ENCODE assay signal across 11 cellular contexts in the genomic region with DNA sequence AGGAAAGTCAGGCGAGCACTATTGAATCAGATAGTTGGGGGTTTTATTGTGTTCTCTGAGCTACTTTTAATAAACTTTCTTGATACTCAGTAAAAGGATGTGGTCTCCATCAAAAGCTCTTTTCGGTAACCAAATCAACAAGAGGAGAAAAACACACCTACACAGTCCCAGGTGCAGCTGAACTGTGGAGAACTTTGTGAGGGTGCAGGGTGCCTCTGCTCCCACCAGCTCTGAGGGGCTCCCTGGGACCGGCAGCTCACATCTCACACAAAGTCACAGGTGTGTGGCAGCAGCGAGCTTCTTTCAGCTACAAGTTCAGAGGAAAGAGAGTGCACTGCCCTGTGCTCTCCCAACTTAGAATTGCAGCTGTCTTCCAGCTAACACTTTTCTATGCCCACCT.
DNase-seq lines count a peak whose midpoint lies in the region; ATAC-seq and TF ChIP-seq lines count a peak whose summit lies in the region.
"Had no signal": no experiment of that assay in that cellular context is flagged by ENCODE, and none has a peak within 500 bp of the region (broad histone marks: within the 10 kb centered on the region; RNA-seq: fewer than 3 reads in every experiment).

No MANE protein-coding gene starts in this region.

- H3K27me3 ChIP-seq in DND-41 (ENCODE audit: insufficient read depth, low read length, poor library complexity) = no peaks in the 10 kb centered on the region
- no peaks in the 10 kb centered on the region for H3K27me3 ChIP-seq in OCI-LY3 (ENCODE audit: low read depth, low read length)
- no peaks in the 10 kb centered on the region for H3K27me3 ChIP-seq in A673 (replicated peaks; ENCODE audit: insufficient read depth, low read depth, low read length, poor library complexity)
- H3K27me3 ChIP-seq: BLaER1, neural progenitor cell had no signal

- H4K20me1 ChIP-seq in DND-41 (ENCODE audit: insufficient read depth, low read length) (no peaks in the 10 kb centered on the region), OCI-LY3 (ENCODE audit: insufficient read depth, low read length) (no peaks in the 10 kb centered on the region)
- H4K20me1 ChIP-seq: BLaER1 had no signal

- H3K9me3 ChIP-seq in DND-41 (ENCODE audit: insufficient read depth, low read length, severe bottlenecking) = no peaks in the 10 kb centered on the region
- no peaks in the 10 kb centered on the region for H3K9me3 ChIP-seq in OCI-LY3 (ENCODE audit: insufficient read depth, low read length)
- no peaks in the 10 kb centered on the region for H3K9me3 ChIP-seq in A673 (ENCODE audit: low read depth, low read length, poor library complexity, severe bottlenecking)
- H3K9me3 ChIP-seq: BLaER1 had no signal

- H2AFZ ChIP-seq in DND-41 (ENCODE audit: low read depth, low read length) = peak overlapping the region; percentile 36; the same call in 1 of the 2 replicates
- no peak overlapping the region for H2AFZ ChIP-seq in OCI-LY3 (ENCODE audit: low read depth, low read length)
- H2AFZ ChIP-seq: neural progenitor cell had no signal

- no peaks in the 10 kb centered on the region for H3K27me3 Mint-ChIP-seq in activated T-helper 17 cell treated with anti-CD3 and anti-CD28 coated beads, Interleukin-2, amount 50 U/mL, for 72 hours

- H3K79me2 ChIP-seq in DND-41 (ENCODE audit: insufficient read depth, low read length) = no peaks in the 10 kb centered on the region
- H3K79me2 ChIP-seq in OCI-LY3 (ENCODE audit: low read length) = no peaks in the 10 kb centered on the region

- ATAC-seq in DND-41 (ENCODE audit: insufficient read depth, low read depth) (peak; percentile 96), Right ventricle myocardium superior (ENCODE audit: poor library complexity) (no peak)
- peak; percentile 86 for ATAC-seq in activated T-helper 17 cell treated with anti-CD3 and anti-CD28 coated beads, Interleukin-2, amount 50 U/mL, for 72 hours (replicated peaks)

- no peaks in the 10 kb centered on the region for H3K9me3 Mint-ChIP-seq in activated T-helper 17 cell treated with anti-CD3 and anti-CD28 coated beads, Interleukin-2, amount 50 U/mL, for 72 hours

- H3K4me3 ChIP-seq in DND-41 (ENCODE audit: low read depth in 1 of 2, low read length in 2 of 2) (no peak overlapping the region), OCI-LY3 (ENCODE audit: low read length) (no peak overlapping the region), A673 (ENCODE audit: low read depth, low read length, poor library complexity, severe bottlenecking) (no peak overlapping the region)
- H3K4me3 ChIP-seq: BLaER1, neural progenitor cell had no signal

- H3K9ac ChIP-seq in DND-41 (ENCODE audit: low read depth, low read length) (no peak overlapping the region), OCI-LY3 (ENCODE audit: low read length) (no peak overlapping the region)
- H3K9ac ChIP-seq: BLaER1, neural progenitor cell had no signal

- intact Hi-C loops in Right ventricle myocardium superior (cut with DNase I) = no loop called here
- intact Hi-C loops in A673 (cut with micrococcal nuclease; ENCODE audit: unreplicated experiment) = no loop called here

- DNase-seq in DND-41 (peak; percentile 69), ecto neural progenitor cell (ENCODE audit: low spot score) (no peak), SK-N-DZ (ENCODE audit: low spot score) (no peak), Right ventricle myocardium superior (no peak), A673 (ENCODE audit: low spot score) (no peak)
- DNase-seq in stimulated activated CD4-positive, alpha-beta T cell treated with anti-CD3 and anti-CD28 coated beads, Interleukin-1b, Interleukin-23, amount 100 ng/mL, for 4 hours (ENCODE audit: low read depth in 2 of 2) = peak; percentile 15 to 20
- DNase-seq: NCI-H1092 treated with DMSO at 0.1 percent for 48 hours had no signal

- peak; percentile 60 for TF ChIP-seq CTCF in DND-41 (IDR thresholded peaks at IDR 0.05; ENCODE audit: borderline replicate concordance, extremely low read depth, low read length, poor library complexity, severe bottlenecking)
- TF ChIP-seq CTCF in OCI-LY3 (IDR thresholded peaks at IDR 0.05; ENCODE audit: low read depth, low read length) = peak; percentile 34
- TF ChIP-seq CTCF in A673 (conservative IDR thresholded peaks at IDR 0.05; ENCODE audit: low read depth, low read length) = no peak

- POLR2A ChIA-PET in A673 (lab: Charles Lee; ENCODE audit: low non-redundant PET) = no interaction called here

- peak overlapping the region; percentile 11 for H3K27ac Mint-ChIP-seq in activated T-helper 17 cell treated with anti-CD3 and anti-CD28 coated beads, Interleukin-2, amount 50 U/mL, for 72 hours
- H3K27ac Mint-ChIP-seq: neural progenitor cell had no signal

- H3K4me2 ChIP-seq in DND-41 (ENCODE audit: insufficient read depth, low read length) (peak overlapping the region; percentile 37), OCI-LY3 (ENCODE audit: low read length) (no peak overlapping the region)
- H3K4me2 ChIP-seq: BLaER1, neural progenitor cell had no signal

- peak overlapping the region; percentile 35 for H3K4me3 Mint-ChIP-seq in activated T-helper 17 cell treated with anti-CD3 and anti-CD28 coated beads, Interleukin-2, amount 50 U/mL, for 72 hours
- H3K4me3 Mint-ChIP-seq: neural progenitor cell had no signal

- no peak overlapping the region; the same call in 1 of the 2 replicates for H3K27ac ChIP-seq in DND-41 (ENCODE audit: low read length)
- no peak overlapping the region for H3K27ac ChIP-seq in OCI-LY3 (ENCODE audit: low read length)
- no peak overlapping the region for H3K27ac ChIP-seq in A673 (ENCODE audit: low read depth, low read length, poor library complexity, severe bottlenecking)
- H3K27ac ChIP-seq: BLaER1, neural progenitor cell had no signal

- peaks cover 25% of the 10 kb centered on the region for H3K4me1 Mint-ChIP-seq in activated T-helper 17 cell treated with anti-CD3 and anti-CD28 coated beads, Interleukin-2, amount 50 U/mL, for 72 hours

- H3K4me1 ChIP-seq in DND-41 (ENCODE audit: insufficient read depth, low read length) (peaks cover 13% of the 10 kb centered on the region), OCI-LY3 (ENCODE audit: low read length) (no peaks in the 10 kb centered on the region), A673 (ENCODE audit: insufficient read depth, low read length, poor library complexity, severe bottlenecking) (no peaks in the 10 kb centered on the region)
- H3K4me1 ChIP-seq: BLaER1 had no signal

- H3K36me3 ChIP-seq in DND-41 (ENCODE audit: insufficient read depth, low read length) (no peaks in the 10 kb centered on the region), OCI-LY3 (replicated peaks; ENCODE audit: low read depth, low read length) (no peaks in the 10 kb centered on the region), A673 (ENCODE audit: insufficient read depth, low read length, poor library complexity, severe bottlenecking) (no peaks in the 10 kb centered on the region)
- H3K36me3 ChIP-seq: BLaER1, neural progenitor cell had no signal

- H3K36me3 Mint-ChIP-seq in activated T-helper 17 cell treated with anti-CD3 and anti-CD28 coated beads, Interleukin-2, amount 50 U/mL, for 72 hours (ENCODE audit: low read depth) = no peaks in the 10 kb centered on the region
- H3K36me3 Mint-ChIP-seq: neural progenitor cell had no signal

- CTCF ChIA-PET in A673 (lab: Charles Lee) = no interaction called here

- BruUV-seq in A673 (replicated peaks; lab: Mats Ljungman, UMichigan) = no TSS peak

Comparison
In these comparisons a context has a peak if more than half of its experiments do, and no peak if none do; other contexts are left out.
1. DNase-seq: peak in DND-41 (single experiment) and stimulated activated CD4-positive, alpha-beta T cell treated with anti-CD3 and anti-CD28 coated beads, Interleukin-1b, Interleukin-23, amount 100 ng/mL, for 4 hours (2 of 2); none in ecto neural progenitor cell (single experiment), SK-N-DZ (single experiment), Right ventricle myocardium superior (single experiment) and A673 (single experiment).